ENCODE assay signal across 8 cellular contexts in the genomic region with DNA sequence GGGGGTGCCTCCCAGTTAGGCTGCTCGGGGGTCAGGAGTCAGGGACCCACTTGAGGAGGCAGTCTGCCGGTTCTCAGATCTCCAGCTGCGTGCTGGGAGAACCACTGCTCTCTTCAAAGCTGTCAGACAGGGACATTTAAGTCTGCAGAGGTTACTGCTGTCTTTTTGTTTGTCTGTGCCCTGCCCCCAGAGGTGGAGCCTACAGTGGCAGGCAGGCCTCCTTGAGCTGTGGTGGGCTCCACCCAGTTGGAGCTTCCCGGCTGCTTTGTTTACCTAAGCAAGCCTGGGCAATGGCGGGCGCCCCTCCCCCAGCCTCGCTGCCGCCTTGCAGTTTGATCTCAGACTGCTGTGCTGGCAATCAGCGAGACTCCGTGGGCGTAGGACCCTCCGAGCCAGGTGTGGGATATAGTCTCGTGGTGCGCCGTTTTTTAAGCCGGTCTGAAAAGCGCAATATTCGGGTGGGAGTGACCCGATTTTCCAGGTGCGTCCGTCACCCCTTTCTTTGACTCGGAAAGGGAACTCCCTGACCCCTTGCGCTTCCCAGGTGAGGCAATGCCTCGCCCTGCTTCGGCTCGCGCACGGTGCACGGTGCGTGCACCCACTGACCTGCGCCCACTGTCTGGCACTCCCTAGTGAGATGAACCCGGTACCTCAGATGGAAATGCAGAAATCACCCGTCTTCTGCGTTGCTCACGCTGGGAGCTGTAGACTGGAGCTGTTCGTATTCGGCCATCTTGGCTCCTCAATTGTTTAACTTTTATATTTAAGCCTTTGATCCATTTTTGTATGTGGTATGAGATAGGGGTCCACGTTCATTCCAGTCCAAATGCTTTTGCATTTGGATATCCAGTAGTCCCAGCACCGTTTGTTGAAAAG.
A peak's percentile ranks its signal among the peaks of the same experiment; 100 is the strongest.
DNase-seq lines count a peak whose midpoint lies in the region; ATAC-seq, FAIRE-seq and TF ChIP-seq lines count a peak whose summit lies in the region.
"Not testable (repeated sequence)": the region's sequence is repeated elsewhere in the genome, so short reads cannot be mapped to it uniquely, and the experiment has no call there.

No MANE protein-coding gene starts in this region.

- not testable (repeated sequence) for H4K91ac ChIP-seq in IMR-90 (ENCODE audit: insufficient read depth, low read depth, low read length); mesenchymal stem cell (ENCODE audit: low read length)

- H2AK5ac ChIP-seq in IMR-90 (ENCODE audit: low read depth, low read length); mesenchymal stem cell (ENCODE audit: low read length, severe bottlenecking): not testable (repeated sequence)

- TF ChIP-seq CTCF in A673 (conservative IDR thresholded peaks at IDR 0.05; ENCODE audit: low read depth, low read length); IMR-90 (conservative IDR thresholded peaks at IDR 0.05; ENCODE audit: low read depth, low read length); bronchial epithelial cell (IDR thresholded peaks at IDR 0.05; ENCODE audit: insufficient read depth, low read length, severe bottlenecking); glutamatergic neuron (IDR thresholded peaks at IDR 0.05; ENCODE audit: partially characterized antibody, unreplicated experiment): not testable (repeated sequence)

- ATAC-seq in IMR-90 (ENCODE audit: low read depth) = not testable (repeated sequence)

- TSS peak; percentile 77 for BruUV-seq in A673 (replicated peaks; lab: Mats Ljungman, UMichigan)
- not testable (repeated sequence) for BruUV-seq in IMR-90 (replicated peaks; lab: Mats Ljungman, UMichigan)

- H3K18ac ChIP-seq in IMR-90 (ENCODE audit: low read depth, low read length); mesenchymal stem cell (ENCODE audit: low read depth in 1 of 2, low read length in 2 of 2): not testable (repeated sequence)

- CTCF ChIA-PET in A673 (lab: Charles Lee); IMR-90 (lab: Yijun Ruan, JAX); activated CD4-positive, alpha-beta memory T cell treated with anti-CD3 and anti-CD28 coated beads for 36 hours (lab: Charles Lee): not testable (repeated sequence)

- not testable (repeated sequence) for H2BK20ac ChIP-seq in IMR-90 (ENCODE audit: low read depth, low read length)

- no CpG with 5 or more reads among the region's 39 CpGs for WGBS in IMR-90 (ENCODE audit: extremely low coverage in 2 of 2, insufficient read length in 1 of 2), 2 experiments
- 69% methylated on average over 21 of the region's 39 CpGs for WGBS in mesenchymal stem cell

- not testable (repeated sequence) for H3K9ac ChIP-seq in IMR-90 (ENCODE audit: low read depth, low read length); mesenchymal stem cell (ENCODE audit: low read length); rectal smooth muscle tissue (ENCODE audit: low read length)

- not testable (repeated sequence) for TF ChIP-seq POLR2A in IMR-90 (IDR thresholded peaks at IDR 0.05; ENCODE audit: low read depth, low read length)

- H3K36me3 ChIP-seq in A673 (ENCODE audit: insufficient read depth, low read length, poor library complexity, severe bottlenecking); IMR-90 (ENCODE audit: control insufficient read depth, insufficient read depth, low read length); bronchial epithelial cell (ENCODE audit: control insufficient read depth, insufficient read depth, low read length); mesenchymal stem cell (ENCODE audit: control insufficient read depth in 1 of 2, insufficient read depth in 2 of 2, low read depth in 1 of 2, low read length in 2 of 2); rectal smooth muscle tissue (ENCODE audit: control insufficient read depth, insufficient read depth, low read length): not testable (repeated sequence)

- H2BK5ac ChIP-seq in IMR-90 (ENCODE audit: low read depth, low read length, poor library complexity, severe bottlenecking); mesenchymal stem cell (ENCODE audit: low read depth, low read length, poor library complexity, severe bottlenecking): not testable (repeated sequence)

- not testable (repeated sequence) for H3K27ac Mint-ChIP-seq in activated CD4-positive, alpha-beta memory T cell treated with anti-CD3 and anti-CD28 coated beads for 36 hours
- H3K27ac Mint-ChIP-seq in glutamatergic neuron (ENCODE audit: unreplicated experiment) = peak overlapping the region; percentile 92

- not testable (repeated sequence) for H3K4me1 Mint-ChIP-seq in activated CD4-positive, alpha-beta memory T cell treated with anti-CD3 and anti-CD28 coated beads for 36 hours (ENCODE audit: low read depth); glutamatergic neuron (ENCODE audit: low read depth, unreplicated experiment)

- not testable (repeated sequence) for TF ChIP-seq RAD21 in IMR-90 (IDR thresholded peaks at IDR 0.05; ENCODE audit: low read length)

- dilution Hi-C loops in IMR-90 (cut with HindIII; ENCODE audit: low sequenced_read_pairs, unreplicated experiment) = not testable (repeated sequence)

- H4K5ac ChIP-seq in IMR-90 (ENCODE audit: low read depth, low read length) = not testable (repeated sequence)

- H3K9me1 ChIP-seq in IMR-90 (ENCODE audit: insufficient read depth, low read length) = not testable (repeated sequence)

- not testable (repeated sequence) for H2AFZ ChIP-seq in IMR-90 (replicated peaks; ENCODE audit: low read length, poor library complexity); mesenchymal stem cell (ENCODE audit: low read depth, low read length)

- peak overlapping the region; percentile 82; the same call in 1 of the 2 replicates for H3K14ac ChIP-seq in IMR-90 (replicated peaks; ENCODE audit: low read depth, low read length)
- not testable (repeated sequence) for H3K14ac ChIP-seq in mesenchymal stem cell (ENCODE audit: low read length in 2 of 2)

- not testable (repeated sequence) for H2BK120ac ChIP-seq in IMR-90 (ENCODE audit: low read depth, low read length); mesenchymal stem cell (ENCODE audit: low read depth, low read length)

- peak overlapping the region; percentile 62 for H3K27ac ChIP-seq in A673 (ENCODE audit: low read depth, low read length, poor library complexity, severe bottlenecking)
- H3K27ac ChIP-seq in IMR-90 (ENCODE audit: insufficient read depth, low read length); mesenchymal stem cell (ENCODE audit: low read length, poor library complexity, severe bottlenecking); rectal smooth muscle tissue (ENCODE audit: low read depth, low read length): not testable (repeated sequence)

- in situ Hi-C loops in IMR-90 (cut with MboI; ENCODE audit: low sequenced_read_pairs) = not testable (repeated sequence)

- DNase-seq in A673 (ENCODE audit: low spot score) (peak; percentile 7), NCI-H82 (lab: John Stamatoyannopoulos, UW) (peak; percentile 38)
- not testable (repeated sequence) for DNase-seq in IMR-90; activated CD4-positive, alpha-beta memory T cell treated with anti-CD3 and anti-CD28 coated beads for 36 hours; bronchial epithelial cell (ENCODE audit: low read depth); glutamatergic neuron; mesenchymal stem cell

- H3K36me3 Mint-ChIP-seq in activated CD4-positive, alpha-beta memory T cell treated with anti-CD3 and anti-CD28 coated beads for 36 hours; glutamatergic neuron (ENCODE audit: unreplicated experiment): not testable (repeated sequence)

- peak overlapping the region; percentile 41 for H3K4me3 ChIP-seq in A673 (ENCODE audit: low read depth, low read length, poor library complexity, severe bottlenecking)
- not testable (repeated sequence) for H3K4me3 ChIP-seq in IMR-90 (ENCODE audit: insufficient read depth, low read depth, low read length); mesenchymal stem cell (ENCODE audit: insufficient read depth in 1 of 2, low read depth in 1 of 2, low read length in 2 of 2)
- H3K4me3 ChIP-seq in bronchial epithelial cell (ENCODE audit: low read depth, low read length) = peak overlapping the region; percentile 21
- H3K4me3 ChIP-seq in rectal smooth muscle tissue (ENCODE audit: low read length) = peak overlapping the region; percentile 27

- intact Hi-C loops in A673 (cut with micrococcal nuclease; ENCODE audit: unreplicated experiment); IMR-90 (cut with micrococcal nuclease); activated CD4-positive, alpha-beta memory T cell treated with anti-CD3 and anti-CD28 coated beads for 36 hours (cut with micrococcal nuclease): not testable (repeated sequence)

- H3K4me2 ChIP-seq in IMR-90 (ENCODE audit: low read depth, low read length) = not testable (repeated sequence)
- peak overlapping the region; percentile 34 for H3K4me2 ChIP-seq in mesenchymal stem cell (ENCODE audit: low read length, poor library complexity, severe bottlenecking)

- not testable (repeated sequence) for H3K56ac ChIP-seq in IMR-90 (ENCODE audit: extremely low read depth, insufficient read depth, low read length)

- peak overlapping the region; percentile 43 for H3K4me3 Mint-ChIP-seq in activated CD4-positive, alpha-beta memory T cell treated with anti-CD3 and anti-CD28 coated beads for 36 hours
- peak overlapping the region; percentile 85 for H3K4me3 Mint-ChIP-seq in glutamatergic neuron (ENCODE audit: unreplicated experiment)

- H3K4ac ChIP-seq in IMR-90 (ENCODE audit: low read depth, low read length); mesenchymal stem cell (ENCODE audit: low read depth in 1 of 2, low read length in 2 of 2): not testable (repeated sequence)

- not testable (repeated sequence) for H4K20me1 ChIP-seq in IMR-90 (ENCODE audit: insufficient read depth, low read length)

- H3K9me3 ChIP-seq in A673 (ENCODE audit: low read depth, low read length, poor library complexity, severe bottlenecking); IMR-90 (ENCODE audit: control insufficient read depth, insufficient read depth, low read length); mesenchymal stem cell (ENCODE audit: control insufficient read depth, low read length): not testable (repeated sequence)

- not testable (repeated sequence) for H3K27me3 Mint-ChIP-seq in activated CD4-positive, alpha-beta memory T cell treated with anti-CD3 and anti-CD28 coated beads for 36 hours; glutamatergic neuron (ENCODE audit: unreplicated experiment)

- not testable (repeated sequence) for H3K9me3 Mint-ChIP-seq in activated CD4-positive, alpha-beta memory T cell treated with anti-CD3 and anti-CD28 coated beads for 36 hours; glutamatergic neuron (ENCODE audit: unreplicated experiment)

- not testable (repeated sequence) for H3K4me1 ChIP-seq in A673 (ENCODE audit: insufficient read depth, low read length, poor library complexity, severe bottlenecking); IMR-90 (ENCODE audit: control insufficient read depth, insufficient read depth, low read length); mesenchymal stem cell (ENCODE audit: control insufficient read depth, insufficient read depth, low read depth, low read length); rectal smooth muscle tissue (ENCODE audit: control insufficient read depth, insufficient read depth, low read length)

- H2AK9ac ChIP-seq in IMR-90 (replicated peaks; ENCODE audit: low read depth, low read length, poor library complexity) = not testable (repeated sequence)

- not testable (repeated sequence) for H3K23ac ChIP-seq in IMR-90 (ENCODE audit: low read depth, low read length); mesenchymal stem cell (ENCODE audit: low read length in 2 of 2)

- POLR2A ChIA-PET in A673 (lab: Charles Lee; ENCODE audit: low non-redundant PET); IMR-90 (lab: Charles Lee; ENCODE audit: unreplicated experiment); activated CD4-positive, alpha-beta memory T cell treated with anti-CD3 and anti-CD28 coated beads for 36 hours (lab: Charles Lee): not testable (repeated sequence)

- H3K79me1 ChIP-seq in IMR-90 (ENCODE audit: low read depth in 1 of 2, low read length in 2 of 2); mesenchymal stem cell (replicated peaks; ENCODE audit: low read length, poor library complexity, severe bottlenecking): not testable (repeated sequence)

- not testable (repeated sequence) for H3K27me3 ChIP-seq in A673 (replicated peaks; ENCODE audit: insufficient read depth, low read depth, low read length, poor library complexity); IMR-90 (ENCODE audit: control insufficient read depth, insufficient read depth, low read length); bronchial epithelial cell (ENCODE audit: control insufficient read depth, insufficient read depth, low read length); mesenchymal stem cell (ENCODE audit: control insufficient read depth in 1 of 2, insufficient read depth in 1 of 2, low read length in 2 of 2); rectal smooth muscle tissue (ENCODE audit: control insufficient read depth, insufficient read depth, low read length)

- not testable (repeated sequence) for H2BK12ac ChIP-seq in mesenchymal stem cell (ENCODE audit: low read length in 2 of 2)

- not testable (repeated sequence) for H2BK15ac ChIP-seq in IMR-90 (ENCODE audit: low read depth, low read length); mesenchymal stem cell (ENCODE audit: low read depth, poor library complexity, severe bottlenecking)

- FAIRE-seq in bronchial epithelial cell (lab: Jason Lieb, UNC) = not testable (repeated sequence)

- not testable (repeated sequence) for H4K8ac ChIP-seq in IMR-90 (ENCODE audit: low read depth in 2 of 2, low read length in 2 of 2); mesenchymal stem cell (ENCODE audit: low read length)
